ENCODE assay signal across 8 cellular contexts in the genomic region with DNA sequence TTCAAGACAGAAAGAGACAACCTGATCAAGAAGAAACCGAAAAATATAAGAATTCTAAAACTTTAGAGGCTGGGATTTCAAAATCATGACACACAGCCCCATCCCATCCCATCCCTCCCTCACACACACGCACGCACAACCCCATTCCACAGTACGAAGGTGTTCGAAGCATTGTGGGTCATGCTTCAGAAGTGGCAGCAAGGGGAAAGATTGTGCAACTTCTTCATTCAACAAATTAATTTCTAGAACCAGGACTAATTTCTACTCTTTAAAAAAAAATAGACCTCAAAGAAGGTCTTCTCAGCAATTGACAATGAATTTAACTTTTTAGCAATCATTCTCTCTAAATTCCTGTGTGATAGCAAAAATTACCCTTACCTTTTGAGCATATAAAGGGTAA. TPM values are rescaled to one million over a fixed set of nuclear protein-coding genes. Genes with fewer than 3 reads are reported as not detected.
DNase-seq lines count a peak whose midpoint lies in the region; ATAC-seq and TF ChIP-seq lines count a peak whose summit lies in the region.

No MANE protein-coding gene starts in this region.

- intact Hi-C loops in left colon (cut with DNase I, micrococcal nuclease) = loop anchor here in 1 of 2 donors (10.0 kb wide), 1 partner anchor 90 kb away; the partner anchor contains the start of gene ESAM

- peaks cover 38% of the 10 kb centered on the region for H3K4me1 Mint-ChIP-seq in stimulated activated naive CD8-positive, alpha-beta T cell treated with anti-CD3 and anti-CD28 coated beads, Interleukin-15, Interleukin-2, amounts not matched to agents 100 ng/mL and 50 ng/mL, for 24 hours (ENCODE audit: low read depth)
- peaks cover 34% of the 10 kb centered on the region for H3K4me1 Mint-ChIP-seq in brain

- H3K9ac ChIP-seq in mucosa of stomach (ENCODE audit: low read length) = no peak overlapping the region

- H3K27ac Mint-ChIP-seq in stimulated activated naive CD8-positive, alpha-beta T cell treated with anti-CD3 and anti-CD28 coated beads, Interleukin-15, Interleukin-2, amounts not matched to agents 100 ng/mL and 50 ng/mL, for 24 hours = peak overlapping the region; percentile 92
- H3K27ac Mint-ChIP-seq in brain = peak overlapping the region; percentile 56 to 93 (median 89)

- H3K36me3 Mint-ChIP-seq in stimulated activated naive CD8-positive, alpha-beta T cell treated with anti-CD3 and anti-CD28 coated beads, Interleukin-15, Interleukin-2, amounts not matched to agents 100 ng/mL and 50 ng/mL, for 24 hours (ENCODE audit: low read depth) = no peaks in the 10 kb centered on the region
- no peaks in the 10 kb centered on the region for H3K36me3 Mint-ChIP-seq in brain

- no peaks in the 10 kb centered on the region for H3K27me3 Mint-ChIP-seq in stimulated activated naive CD8-positive, alpha-beta T cell treated with anti-CD3 and anti-CD28 coated beads, Interleukin-15, Interleukin-2, amounts not matched to agents 100 ng/mL and 50 ng/mL, for 24 hours
- peaks cover 25% of the 10 kb centered on the region for H3K27me3 Mint-ChIP-seq in brain

- TF ChIP-seq CTCF in brain (conservative IDR thresholded peaks at IDR 0.05) = no peak
- no peak for TF ChIP-seq CTCF in GM13976 (IDR thresholded peaks at IDR 0.05; ENCODE audit: borderline replicate concordance, control extremely low read depth, extremely low read depth, insufficient read depth, missing control alignments)

- in situ Hi-C loops in GM13976 (cut with MboI; ENCODE audit: low sequenced_read_pairs, unreplicated experiment) = loop anchor here (10.0 kb wide), 1 partner anchor 90 kb away; the partner anchor contains the start of gene ESAM

- DNase-seq in stimulated activated naive CD8-positive, alpha-beta T cell treated with anti-CD3 and anti-CD28 coated beads, Interleukin-15, Interleukin-2, amounts not matched to agents 100 U/mL and 50 U/mL, for 24 hours = no peak
- DNase-seq in NOMO-1 treated with DMSO at 0.1 percent for 48 hours (lab: John Stamatoyannopoulos, UW; ENCODE audit: unreplicated experiment) = no peak
- DNase-seq in left colon = no peak
- DNase-seq in GM13976 (ENCODE audit: low spot score) = no peak

- H3K4me3 Mint-ChIP-seq in stimulated activated naive CD8-positive, alpha-beta T cell treated with anti-CD3 and anti-CD28 coated beads, Interleukin-15, Interleukin-2, amounts not matched to agents 100 ng/mL and 50 ng/mL, for 24 hours = peak overlapping the region; percentile 87
- peak overlapping the region; percentile 86 to 95 (median 93) for H3K4me3 Mint-ChIP-seq in brain

- H3K27me3 ChIP-seq in mucosa of stomach (ENCODE audit: control insufficient read depth, insufficient read depth, low read length) = no peaks in the 10 kb centered on the region

- no peak for ATAC-seq in stimulated activated naive CD8-positive, alpha-beta T cell treated with anti-CD3 and anti-CD28 coated beads, Interleukin-15, Interleukin-2, amounts not matched to agents 100 U/mL and 50 U/mL, for 24 hours
- ATAC-seq in GM19351 (IDR thresholded peaks at IDR 0.05; ENCODE audit: unreplicated experiment) (no peak), left colon (no peak)

- H3K9me3 ChIP-seq in mucosa of stomach (ENCODE audit: control insufficient read depth, low read length) = no peaks in the 10 kb centered on the region

- H3K4me1 ChIP-seq in mucosa of stomach (ENCODE audit: control insufficient read depth, insufficient read depth, low read length) = peaks cover 20% of the 10 kb centered on the region

- no peaks in the 10 kb centered on the region for H3K9me3 Mint-ChIP-seq in stimulated activated naive CD8-positive, alpha-beta T cell treated with anti-CD3 and anti-CD28 coated beads, Interleukin-15, Interleukin-2, amounts not matched to agents 100 ng/mL and 50 ng/mL, for 24 hours
- peaks cover 0 to 6% (median 2%) of the 10 kb centered on the region in 5 experiments for H3K9me3 Mint-ChIP-seq in brain

- H3K4me3 ChIP-seq in mucosa of stomach (ENCODE audit: low read length) = peak overlapping the region; percentile 51

- no peaks in the 10 kb centered on the region for H3K36me3 ChIP-seq in mucosa of stomach (ENCODE audit: control insufficient read depth, insufficient read depth, low read length)

RNA-seq across cellular contexts. Expression of gene SPA17, which starts 0.9 kb away (rescaled TPM):
- 14.8 TPM for polyA plus RNA-seq in brain (ENCODE audit: insufficient read depth, low read depth, low replicate concordance)
- 1 to 10 TPM; 7.4 to 8.7 TPM for total RNA-seq in left colon

RNA-seq across cellular contexts. Expression of gene SIAE, which starts 1.0 kb away (rescaled TPM):
- 9.3 TPM for polyA plus RNA-seq in brain (ENCODE audit: insufficient read depth, low read depth, low replicate concordance)
- total RNA-seq in left colon = 100 to 1,000 TPM; 207 to 293 TPM

RNA-seq across cellular contexts. Expression of gene TBRG1, which starts 51.9 kb away (rescaled TPM):
- polyA plus RNA-seq in brain (ENCODE audit: insufficient read depth, low read depth, low replicate concordance) = 13.7 TPM
- total RNA-seq in left colon = 10 to 100 TPM; 30.7 to 35.5 TPM
